ENCODE assay signal across 22 cellular contexts in the genomic region with DNA sequence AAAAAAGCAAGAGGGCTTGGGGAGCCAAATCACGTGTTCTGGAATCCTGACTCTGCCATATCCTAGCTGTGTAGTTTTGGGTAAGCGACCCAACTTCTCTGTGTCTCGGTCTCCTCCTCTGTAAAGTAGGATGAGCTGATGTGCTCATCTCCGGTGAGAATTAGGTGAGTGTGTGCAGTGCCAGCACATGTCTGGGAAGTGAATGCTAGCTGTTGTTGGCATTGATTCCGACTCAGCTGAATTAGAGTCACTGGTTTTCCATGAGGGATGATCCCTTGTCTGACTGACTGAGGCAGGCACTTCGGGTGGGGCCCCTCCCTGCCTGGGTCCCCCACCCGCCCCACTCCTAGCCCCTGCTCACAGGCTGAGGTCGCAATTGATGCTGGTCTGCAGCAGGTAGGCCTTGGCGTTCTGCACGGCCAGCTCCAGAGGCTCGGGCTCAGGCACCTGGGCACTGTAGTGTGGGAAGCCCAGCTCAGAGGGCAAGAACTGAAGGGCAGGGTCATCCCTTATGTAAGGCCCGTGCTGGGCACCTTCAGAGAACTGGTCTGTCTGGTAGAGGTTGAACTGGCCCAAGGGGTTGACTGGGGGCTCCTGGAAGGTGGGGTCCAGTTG. TPM values are rescaled to one million over a fixed set of nuclear protein-coding genes. Genes with fewer than 3 reads are reported as not detected.
DNase-seq lines count a peak whose midpoint lies in the region; FAIRE-seq and TF ChIP-seq lines count a peak whose summit lies in the region.
"Had no signal": no experiment of that assay in that cellular context is flagged by ENCODE, and none has a peak within 500 bp of the region (broad histone marks: within the 10 kb centered on the region; RNA-seq: fewer than 3 reads in every experiment).

No MANE protein-coding gene starts in this region.

- peak overlapping the region; percentile 54 for H3K4ac ChIP-seq in H1 (replicated peaks; ENCODE audit: insufficient read length, low read depth, low read length)

- H3K36me3 ChIP-seq in cardiac muscle cell (no peaks in the 10 kb centered on the region), left ventricle myocardium inferior (no peaks in the 10 kb centered on the region), H1 (ENCODE audit: control insufficient read depth in 2 of 4, insufficient read depth in 4 of 4, low read length in 3 of 4) (no peaks in the 10 kb centered on the region), thymus (ENCODE audit: control insufficient read depth, insufficient read depth) (no peaks in the 10 kb centered on the region)

- no peak overlapping the region for H3K14ac ChIP-seq in H1 (ENCODE audit: insufficient read length)

- no peak overlapping the region for H3K56ac ChIP-seq in H1 (replicated peaks; ENCODE audit: insufficient read length, low read depth, low read length)

- TF ChIP-seq CTCF in cardiac muscle cell (IDR thresholded peaks at IDR 0.05; ENCODE audit: low read depth, low read length) (no peak), left ventricle myocardium inferior (IDR thresholded peaks at IDR 0.05; ENCODE audit: borderline replicate concordance) (no peak), H1 (IDR thresholded peaks at IDR 0.05; ENCODE audit: control extremely low read depth in 1 of 3, insufficient read depth in 1 of 3, low read depth in 1 of 3, low read length in 3 of 3) (no peak)

- H3K27ac ChIP-seq in cardiac muscle cell = peak overlapping the region; percentile 74
- H3K27ac ChIP-seq in left ventricle myocardium inferior (replicated peaks) = no peak overlapping the region
- peak overlapping the region; percentile 0; the same call in 1 of the 2 replicates for H3K27ac ChIP-seq in H1 (ENCODE audit: low read depth, low read length)
- H3K27ac ChIP-seq in thymus (ENCODE audit: low read depth) = peak overlapping the region; percentile 31
- H3K27ac ChIP-seq: C4-2B had no signal

- H4K8ac ChIP-seq in H1 (ENCODE audit: extremely low read depth, insufficient read depth, low read length) = no peak overlapping the region

- peak overlapping the region; percentile 27; the same call in 1 of the 2 replicates for H2BK12ac ChIP-seq in H1 (ENCODE audit: low read depth, low read length)

- H3K4me2 ChIP-seq in H1 (ENCODE audit: insufficient read depth in 1 of 2, low read depth in 2 of 2, low read length in 2 of 2) = peak overlapping the region; percentile 85 to 88

- H2AK5ac ChIP-seq in H1 (ENCODE audit: low read depth, low read length) = no peak overlapping the region

- no peak overlapping the region for H2AFZ ChIP-seq in H1 (ENCODE audit: low read length)

- H4K5ac ChIP-seq in H1 (ENCODE audit: insufficient read length, low read depth, low read length) = no peak overlapping the region

- TF ChIP-seq RAD21 in H1 (IDR thresholded peaks at IDR 0.05 in 1 of 2, conservative IDR thresholded peaks at IDR 0.05 in 1 of 2; ENCODE audit: low read depth in 2 of 2, low read length in 2 of 2) = no peak

- intact Hi-C loops in left ventricle myocardium inferior (cut with micrococcal nuclease) = no loop called here

- H2BK120ac ChIP-seq in H1 (replicated peaks; ENCODE audit: low read depth, low read length) = no peak overlapping the region

- CTCF ChIA-PET in H1 (lab: Charles Lee; ENCODE audit: partially characterized antibody) = interaction anchor here (0.6 to 8.8 kb wide), 11 partner anchors 9 to 144 kb away, joined by 3 to 107 read pairs (median 3); a partner anchor contains a TSS

- H3K4me1 ChIP-seq in cardiac muscle cell (ENCODE audit: low read depth) (peaks cover 20% of the 10 kb centered on the region), left ventricle myocardium inferior (peaks cover 27% of the 10 kb centered on the region), H1 (replicated peaks in 1 of 4; ENCODE audit: control insufficient read depth in 3 of 4, insufficient read depth in 4 of 4, low read length in 3 of 4) (peaks cover 0 to 23% (median 20%) of the 10 kb centered on the region in 4 experiments; a peak in 6 of 7 replicates), thymus (ENCODE audit: control insufficient read depth, insufficient read depth, low read length) (peaks cover 5% of the 10 kb centered on the region)

- peaks cover 16% of the 10 kb centered on the region for H3K23me2 ChIP-seq in H1 (ENCODE audit: low read depth, low read length)

- no peak for TF ChIP-seq POLR2A in H1 (IDR thresholded peaks at IDR 0.05; ENCODE audit: control extremely low read depth in 1 of 2, low read depth in 2 of 2, low read length in 2 of 2)

- DNase-seq in cardiac muscle cell (ENCODE audit: low read depth in 1 of 2, low spot score in 1 of 2) (no peak), left ventricle myocardium inferior (no peak), H1 (ENCODE audit: low read depth in 1 of 2, low spot score in 2 of 2) (no peak), islet precursor cell (peak; percentile 45), SKM-1 (lab: John Stamatoyannopoulos, UW; ENCODE audit: unreplicated experiment) (no peak), LoVo (ENCODE audit: low spot score) (no peak), HTR-8/SVneo (ENCODE audit: insufficient read length, low spot score) (no peak)
- DNase-seq: activated CD4-positive, alpha-beta T cell treated with anti-CD3 and anti-CD28 coated beads, Interleukin-2, amount 10 ng/mL, durations not matched to agents 24 days and 14 days; activated CD8-positive, alpha-beta memory T cell treated with anti-CD3 and anti-CD28 coated beads, Interleukin-2, amount 50 U/mL, for 4 hours; DMS153; Kasumi-1; kidney; NCI-H2107; NCI-H524; stimulated activated CD4-positive, alpha-beta T cell treated with anti-CD3 and anti-CD28 coated beads, Interleukin-4, amount 100 ng/mL, for 4 hours; SW 1271 had no signal

- H2BK5ac ChIP-seq in H1 (ENCODE audit: low read depth, low read length) = peak overlapping the region; percentile 32; the same call in 1 of the 2 replicates

- H3K27me3 ChIP-seq in cardiac muscle cell (no peaks in the 10 kb centered on the region), left ventricle myocardium inferior (ENCODE audit: low read depth) (peaks cover 11% of the 10 kb centered on the region), H1 (replicated peaks in 1 of 4; ENCODE audit: control insufficient read depth in 3 of 4, extremely low read depth in 1 of 4, insufficient read depth in 3 of 4, low read length in 3 of 4) (no peaks in the 10 kb centered on the region), thymus (ENCODE audit: control insufficient read depth, insufficient read depth) (peaks cover 2% of the 10 kb centered on the region)

- POLR2A ChIA-PET in H1 (lab: Charles Lee; ENCODE audit: partially characterized antibody) = interaction anchor here (0.6 to 12.6 kb wide), 12 partner anchors 10 to 97 kb away, joined by 3 to 175 read pairs (median 4); a partner anchor contains a TSS

- no peak for FAIRE-seq in H1 (lab: Jason Lieb, UNC)
- FAIRE-seq in HTR-8/SVneo (lab: Jason Lieb, UNC) = no peak
- FAIRE-seq: GM12892, kidney, TTC549 had no signal

- H3K9me3 ChIP-seq in cardiac muscle cell (ENCODE audit: low read depth) = no peaks in the 10 kb centered on the region
- no peaks in the 10 kb centered on the region for H3K9me3 ChIP-seq in left ventricle myocardium inferior (replicated peaks)
- no peaks in the 10 kb centered on the region for H3K9me3 ChIP-seq in H1 (ENCODE audit: insufficient read depth in 2 of 2, low read depth in 1 of 2, low read length in 1 of 2)
- H3K9me3 ChIP-seq in thymus (ENCODE audit: control insufficient read depth) = no peaks in the 10 kb centered on the region

- no peak overlapping the region for H4K91ac ChIP-seq in H1 (replicated peaks; ENCODE audit: insufficient read length, low read length)

- H3K79me1 ChIP-seq in H1 (ENCODE audit: low read depth, low read length) = no peaks in the 10 kb centered on the region

- no peak overlapping the region for H3K23ac ChIP-seq in H1 (ENCODE audit: insufficient read length)

- no peak for TF ChIP-seq EP300 in H1 (IDR thresholded peaks at IDR 0.05; ENCODE audit: borderline replicate concordance in 1 of 2, low read depth in 2 of 2, low read length in 2 of 2)

- no peak overlapping the region for H3K18ac ChIP-seq in H1 (ENCODE audit: extremely low read depth, low read length)

- 0 out of 7 replicates have a peak overlapping the region, but pooled peaks of 1 of the 4 experiments have one; percentile 48 for H3K9ac ChIP-seq in H1 (replicated peaks in 1 of 4; ENCODE audit: extremely low read depth in 1 of 4, low read depth in 3 of 4, low read length in 3 of 4)

- H2BK15ac ChIP-seq in H1 (ENCODE audit: low read length) = no peak overlapping the region; the same call in 1 of the 2 replicates

- 92% methylated on average over 12 of the region's 12 CpGs; no CpG with 5 or more reads in 1 of the 2 experiments for WGBS in H1 (ENCODE audit: extremely low coverage in 1 of 2, insufficient coverage in 1 of 2, insufficient read length in 1 of 2, insufficient replicate concordance in 2 of 2, low coverage in 1 of 2, low lambda C conversion rate in 2 of 2, missing lambda C conversion rate in 1 of 2), 2 experiments
- 94% methylated on average over 12 of the region's 12 CpGs for WGBS in thymus

- H4K20me1 ChIP-seq in H1 (replicated peaks in 1 of 2; ENCODE audit: control insufficient read depth in 1 of 2, insufficient read depth in 2 of 2, low read length in 2 of 2) = no peaks in the 10 kb centered on the region

- no peaks in the 10 kb centered on the region for H3K79me2 ChIP-seq in H1 (ENCODE audit: control insufficient read depth in 1 of 2, insufficient read depth in 2 of 2, low read length in 2 of 2)

- H3K4me3 ChIP-seq in cardiac muscle cell = peak overlapping the region; percentile 54
- no peak overlapping the region for H3K4me3 ChIP-seq in left ventricle myocardium inferior
- H3K4me3 ChIP-seq in H1 (ENCODE audit: extremely low read depth in 1 of 4, insufficient read depth in 2 of 4, low read depth in 3 of 4, low read length in 4 of 4) = peak overlapping the region in 3 of 4 experiments; percentile 52 to 68 (median 57); a peak in 7 of 8 replicates
- no peak overlapping the region for H3K4me3 ChIP-seq in thymus (ENCODE audit: low read length)

- H2BK20ac ChIP-seq in H1 (ENCODE audit: low read length) = no peak overlapping the region

RNA-seq across cellular contexts. Expression of a gene that starts 0.8 kb away (rescaled TPM):
- total RNA-seq in cardiac muscle cell (0.07 and 0.27 TPM in 2 replicates), left ventricle myocardium inferior (not detected)
- polyA plus RNA-seq in cardiac muscle cell (0.45 TPM in 1 of 2 replicates, not detected in the other), H1 (2011; rRNA removed) (0.05 TPM in 2 replicates), thymus (0.14 TPM)
- 0.19 and 0.25 TPM in 2 replicates for total RNA-seq in H1 (2021; fragmentation: NEBNext Ultra II Directional; extraction: Animal tissue kit (Norgen Biotek cat#: 25700))
- 0.05 TPM for polyA plus RNA-seq in H1 (2011; cell fraction: cytosol; rRNA removed)
- 0.43 TPM for polyA plus RNA-seq in H1 (2011; cell fraction: nucleus; rRNA removed)
- polyA plus RNA-seq in H1 (2012, experiment 1 of 2) = 0.12 TPM in 1 of 4 replicates, not detected in the others
- 0.09 TPM for polyA plus RNA-seq in H1 (2012, experiment 2 of 2)
- 0.08 TPM for polyA plus RNA-seq in H1 (2013, experiment 1 of 2)
- polyA plus RNA-seq in H1 (2013, experiment 2 of 2) = 0.06 TPM
- 0.22 and 0.35 TPM in 2 replicates for polyA minus RNA-seq in H1 (2011; rRNA and poly(A)+ RNA removed)
- polyA minus RNA-seq in H1 (2011; cell fraction: cytosol; rRNA and poly(A)+ RNA removed) = not detected
- 1.4 TPM for polyA minus RNA-seq in H1 (2011; cell fraction: nucleus; rRNA and poly(A)+ RNA removed)
- total RNA-seq: A172 had no signal
- polyA plus RNA-seq: neural cell had no signal

RNA-seq across cellular contexts. Expression of a gene that starts 21.6 kb away (rescaled TPM):
- total RNA-seq in cardiac muscle cell (65.1 and 112 TPM in 2 replicates), left ventricle myocardium inferior (69.2 TPM)
- polyA plus RNA-seq in cardiac muscle cell (138 and 163 TPM in 2 replicates), H1 (2011; rRNA removed) (13.6 and 23.7 TPM in 2 replicates), thymus (18.1 TPM)
- 41.0 and 41.6 TPM in 2 replicates for total RNA-seq in H1 (2021; fragmentation: NEBNext Ultra II Directional; extraction: Animal tissue kit (Norgen Biotek cat#: 25700))
- 14.6 TPM for polyA plus RNA-seq in H1 (2011; cell fraction: cytosol; rRNA removed)
- 83.4 TPM for polyA plus RNA-seq in H1 (2011; cell fraction: nucleus; rRNA removed)
- 18.1 to 24.8 TPM (median 20.7 TPM) in 4 replicates for polyA plus RNA-seq in H1 (2012, experiment 1 of 2)
- polyA plus RNA-seq in H1 (2012, experiment 2 of 2) = 14.5 TPM
- polyA plus RNA-seq in H1 (2013, experiment 1 of 2) = 18.6 TPM
- polyA plus RNA-seq in H1 (2013, experiment 2 of 2) = 17.7 TPM
- polyA minus RNA-seq in H1 (2011; rRNA and poly(A)+ RNA removed) = 18.0 and 24.8 TPM in 2 replicates
- 23.3 TPM for polyA minus RNA-seq in H1 (2011; cell fraction: cytosol; rRNA and poly(A)+ RNA removed)
- polyA minus RNA-seq in H1 (2011; cell fraction: nucleus; rRNA and poly(A)+ RNA removed) = 61.6 TPM

RNA-seq across cellular contexts. Expression of a gene that starts 32.0 kb away (rescaled TPM):
- 92.7 and 142 TPM in 2 replicates for total RNA-seq in cardiac muscle cell
- polyA plus RNA-seq in cardiac muscle cell = 94.9 and 98.7 TPM in 2 replicates
- total RNA-seq in left ventricle myocardium inferior = 284 TPM
- total RNA-seq in H1 (2021; fragmentation: NEBNext Ultra II Directional; extraction: Animal tissue kit (Norgen Biotek cat#: 25700)) = 27.4 and 28.2 TPM in 2 replicates
- polyA plus RNA-seq in H1 (2011; rRNA removed) = 13.7 and 25.3 TPM in 2 replicates
- polyA plus RNA-seq in H1 (2011; cell fraction: cytosol; rRNA removed) = 18.9 TPM
- 155 TPM for polyA plus RNA-seq in H1 (2011; cell fraction: nucleus; rRNA removed)
- polyA plus RNA-seq in H1 (2012, experiment 1 of 2) = 18.9 to 42.0 TPM (median 34.4 TPM) in 4 replicates
- 23.6 TPM for polyA plus RNA-seq in H1 (2012, experiment 2 of 2)
- 12.6 TPM for polyA plus RNA-seq in H1 (2013, experiment 1 of 2)
- polyA plus RNA-seq in H1 (2013, experiment 2 of 2) = 10.9 TPM
- polyA minus RNA-seq in H1 (2011; rRNA and poly(A)+ RNA removed) = 7.1 and 11.1 TPM in 2 replicates
- 7.6 TPM for polyA minus RNA-seq in H1 (2011; cell fraction: cytosol; rRNA and poly(A)+ RNA removed)
- polyA minus RNA-seq in H1 (2011; cell fraction: nucleus; rRNA and poly(A)+ RNA removed) = 26.5 TPM
- polyA plus RNA-seq in thymus = 59.4 TPM

RNA-seq across cellular contexts. Expression of a gene that starts 45.2 kb away (rescaled TPM):
- total RNA-seq in cardiac muscle cell = 78.8 and 88.2 TPM in 2 replicates
- polyA plus RNA-seq in cardiac muscle cell = 40.4 and 41.1 TPM in 2 replicates
- 21.8 TPM for total RNA-seq in left ventricle myocardium inferior
- total RNA-seq in H1 (2021; fragmentation: NEBNext Ultra II Directional; extraction: Animal tissue kit (Norgen Biotek cat#: 25700)) = 24.2 and 27.3 TPM in 2 replicates
- 20.9 and 37.2 TPM in 2 replicates for polyA plus RNA-seq in H1 (2011; rRNA removed)
- 21.5 TPM for polyA plus RNA-seq in H1 (2011; cell fraction: cytosol; rRNA removed)
- polyA plus RNA-seq in H1 (2011; cell fraction: nucleus; rRNA removed) = 69.2 TPM
- 7.1 to 16.2 TPM (median 15.3 TPM) in 4 replicates for polyA plus RNA-seq in H1 (2012, experiment 1 of 2)
- polyA plus RNA-seq in H1 (2012, experiment 2 of 2) = 8.7 TPM
- 15.1 TPM for polyA plus RNA-seq in H1 (2013, experiment 1 of 2)
- polyA plus RNA-seq in H1 (2013, experiment 2 of 2) = 13.5 TPM
- polyA minus RNA-seq in H1 (2011; rRNA and poly(A)+ RNA removed) = 4.6 and 6.7 TPM in 2 replicates
- polyA minus RNA-seq in H1 (2011; cell fraction: cytosol; rRNA and poly(A)+ RNA removed) = 18.0 TPM
- polyA minus RNA-seq in H1 (2011; cell fraction: nucleus; rRNA and poly(A)+ RNA removed) = 19.0 TPM
- 7.0 TPM for polyA plus RNA-seq in thymus
- polyA plus RNA-seq: neural cell had no signal

RNA-seq across cellular contexts. Expression of a gene that starts 48.7 kb away (rescaled TPM):
- total RNA-seq in cardiac muscle cell (43.2 and 78.7 TPM in 2 replicates), left ventricle myocardium inferior (35.9 TPM)
- polyA plus RNA-seq in cardiac muscle cell (66.6 and 76.4 TPM in 2 replicates), H1 (2011; rRNA removed) (99.5 and 142 TPM in 2 replicates), thymus (151 TPM)
- total RNA-seq in H1 (2021; fragmentation: NEBNext Ultra II Directional; extraction: Animal tissue kit (Norgen Biotek cat#: 25700)) = 81.5 and 93.6 TPM in 2 replicates
- 82.5 TPM for polyA plus RNA-seq in H1 (2011; cell fraction: cytosol; rRNA removed)
- 217 TPM for polyA plus RNA-seq in H1 (2011; cell fraction: nucleus; rRNA removed)
- polyA plus RNA-seq in H1 (2012, experiment 1 of 2) = 87.2 to 105 TPM (median 88.9 TPM) in 4 replicates
- polyA plus RNA-seq in H1 (2012, experiment 2 of 2) = 66.3 TPM
- polyA plus RNA-seq in H1 (2013, experiment 1 of 2) = 57.3 TPM
- polyA plus RNA-seq in H1 (2013, experiment 2 of 2) = 50.3 TPM
- polyA minus RNA-seq in H1 (2011; rRNA and poly(A)+ RNA removed) = 121 and 131 TPM in 2 replicates
- 65.9 TPM for polyA minus RNA-seq in H1 (2011; cell fraction: cytosol; rRNA and poly(A)+ RNA removed)
- 67.6 TPM for polyA minus RNA-seq in H1 (2011; cell fraction: nucleus; rRNA and poly(A)+ RNA removed)

Comparison
In these comparisons a context has a peak if more than half of its experiments do, and no peak if none do; other contexts are left out.
1. H3K4me3 ChIP-seq: peak in cardiac muscle cell (single experiment) and H1 (3 of 4); none in left ventricle myocardium inferior (single experiment) and thymus (single experiment).